ENCODE assay signal across 1 cellular context in genomic region chr6:27472617-27473400, GRCh38.
TF ChIP-seq lines count a peak whose summit lies in the region.

Gene ZNF184 (minus strand): TSS chr6:27473105. CDS start chr6:27472294, 811 bp downstream.

TF ChIP-seq in K562, 482 proteins besides CTCF, POLR2A, EP300 and RAD21 (continued from another document and continues in another):
- TF ChIP-seq RREB1 (CRISPR knock-in tag; IDR thresholded peaks at IDR 0.05), result peak; percentile 94
- 0 out of 2 replicates have a peak, but pooled peaks have one; percentile 66 for TF ChIP-seq ZNF584 (CRISPR knock-in tag; IDR thresholded peaks at IDR 0.05; ENCODE audit: low read depth)
- no peak for TF ChIP-seq CHD7 (IDR thresholded peaks at IDR 0.05; ENCODE audit: low read depth, low read length)
- TF ChIP-seq CCNT2 (IDR thresholded peaks at IDR 0.05; ENCODE audit: borderline replicate concordance, extremely low read depth, insufficient read length, low read depth, low read length), result peak; percentile 82
- TF ChIP-seq SRSF1 (IDR thresholded peaks at IDR 0.05; ENCODE audit: low read depth, low read length), result no peak
- TF ChIP-seq HSF4 (CRISPR knock-in tag; IDR thresholded peaks at IDR 0.05; ENCODE audit: borderline replicate concordance), result no peak
- TF ChIP-seq NFXL1 (CRISPR knock-in tag; IDR thresholded peaks at IDR 0.05), result no peak
- TF ChIP-seq HINFP (tag; conservative IDR thresholded peaks at IDR 0.05; ENCODE audit: low read depth), result no peak
- peak; percentile 79 for TF ChIP-seq ARID4B (CRISPR knock-in tag; IDR thresholded peaks at IDR 0.05)
- no peak for TF ChIP-seq SMAD2 (IDR thresholded peaks at IDR 0.05; ENCODE audit: low read depth, low read length)
- TF ChIP-seq BDP1 (IDR thresholded peaks at IDR 0.05; ENCODE audit: insufficient read depth, insufficient read length), result no peak
- TF ChIP-seq SP2 (IDR thresholded peaks at IDR 0.05; ENCODE audit: extremely low read depth, low read depth, low read length, poor library complexity, severe bottlenecking), result no peak
- TF ChIP-seq NR4A1 (CRISPR knock-in tag; IDR thresholded peaks at IDR 0.05), result 0 out of 2 replicates have a peak, but pooled peaks have one; percentile 18
- no peak for TF ChIP-seq NR4A1 (tag; IDR thresholded peaks at IDR 0.05)
- TF ChIP-seq GABPB1 (CRISPR knock-in tag; IDR thresholded peaks at IDR 0.05), result peak; percentile 97
- peak; percentile 68 for TF ChIP-seq SMAD4 (CRISPR knock-in tag; conservative IDR thresholded peaks at IDR 0.05)
- no peak for TF ChIP-seq PHB2 (IDR thresholded peaks at IDR 0.05; ENCODE audit: low read depth)
- TF ChIP-seq ZNF217 (CRISPR knock-in tag; IDR thresholded peaks at IDR 0.05), result no peak
- TF ChIP-seq CEBPG (CRISPR knock-in tag; IDR thresholded peaks at IDR 0.05), result no peak
- no peak for TF ChIP-seq CEBPG (tag; conservative IDR thresholded peaks at IDR 0.05 in 1 of 2, IDR thresholded peaks at IDR 0.05 in 1 of 2)
- no peak; the same call in 1 of the 2 replicates for TF ChIP-seq TCF7 (IDR thresholded peaks at IDR 0.05; ENCODE audit: borderline replicate concordance)
- TF ChIP-seq TSC22D4 (tag; IDR thresholded peaks at IDR 0.05), result no peak
- no peak for TF ChIP-seq ZZZ3 (IDR thresholded peaks at IDR 0.05)
- no peak; a peak in 3 of 4 replicates for TF ChIP-seq RCOR1 (IDR thresholded peaks at IDR 0.05; ENCODE audit: borderline replicate concordance in 1 of 2, low read depth in 2 of 2, low read length in 2 of 2)
- TF ChIP-seq SMAD3 (CRISPR knock-in tag; conservative IDR thresholded peaks at IDR 0.05), result peak; percentile 55; the same call in 1 of the 2 replicates
- peak; percentile 89 for TF ChIP-seq RNF2 (IDR thresholded peaks at IDR 0.05)
- peak; percentile 73 for TF ChIP-seq MAX (CRISPR knock-in tag; IDR thresholded peaks at IDR 0.05)
- no peak; the same call in 1 of the 2 replicates for TF ChIP-seq ATF1 (CRISPR knock-in tag; IDR thresholded peaks at IDR 0.05)
- peak; percentile 98 for TF ChIP-seq ATF1 (tag; IDR thresholded peaks at IDR 0.05)
- no peak; the same call in 1 of the 2 replicates for TF ChIP-seq POLR2AphosphoS2 (IDR thresholded peaks at IDR 0.05; ENCODE audit: low read length)
- peak; percentile 82 for TF ChIP-seq FOSL1 (tag; conservative IDR thresholded peaks at IDR 0.05)
- TF ChIP-seq ZNF830 (CRISPR knock-in tag; IDR thresholded peaks at IDR 0.05), result no peak
- no peak for TF ChIP-seq ZNF184 (CRISPR knock-in tag; IDR thresholded peaks at IDR 0.05)
- TF ChIP-seq POLR3A (IDR thresholded peaks at IDR 0.05; ENCODE audit: borderline replicate concordance, extremely low read depth, insufficient read depth, insufficient read length), result no peak
